18 cellular contexts compared by ENCODE assay signal in genomic region chr5:11050596-11051304, GRCh38.
A peak's percentile ranks its signal among the peaks of the same experiment; 100 is the strongest.
DNase-seq lines count a peak whose midpoint lies in the region; ATAC-seq and TF ChIP-seq lines count a peak whose summit lies in the region.
"Had no signal": no experiment of that assay in that cellular context is flagged by ENCODE, and none has a peak within 500 bp of the region (broad histone marks: within the 10 kb centered on the region; RNA-seq: fewer than 3 reads in every experiment).

No MANE protein-coding gene starts in this region.

- H3K27ac ChIP-seq in dorsolateral prefrontal cortex: peak overlapping the region in 47 of 59 donors; percentile 3 to 78 (median 58)
- H3K27ac ChIP-seq: BLaER1 treated with 17β-estradiol and CSF1 and Interleukin-3, amounts not matched to agents 10 nM and 100 nM; heart right ventricle had no signal

- no peak overlapping the region for H3K27ac Mint-ChIP-seq in T-helper 2 cell treated with Interferon-gamma antibody and Interleukin-4, amounts not matched to agents 5 μg/mL and 100 μg/mL, for 36 hours
- H3K27ac Mint-ChIP-seq: dendritic cell treated with granulocyte-macrophage colony-stimulating factor and Interleukin-4, amounts not matched to agents 40 ng/mL and 50 ng/mL, for 4 days; stimulated activated memory B cell treated with anti-CD40 and anti-IgM and Interleukin-4, amounts not matched to agents 10 μg/mL and 1 μg/mL and 100 μg/mL, for 72 hours; type B pancreatic cell had no signal

- no peaks in the 10 kb centered on the region for H3K9me3 Mint-ChIP-seq in T-helper 2 cell treated with Interferon-gamma antibody and Interleukin-4, amounts not matched to agents 5 μg/mL and 100 μg/mL, for 36 hours
- H3K9me3 Mint-ChIP-seq: dendritic cell treated with granulocyte-macrophage colony-stimulating factor and Interleukin-4, amounts not matched to agents 40 ng/mL and 50 ng/mL, for 4 days; stimulated activated memory B cell treated with anti-CD40 and anti-IgM and Interleukin-4, amounts not matched to agents 10 μg/mL and 1 μg/mL and 100 μg/mL, for 72 hours; type B pancreatic cell had no signal

- intact Hi-C loops in dorsolateral prefrontal cortex (cut with DNase I): loop anchor here in 1 of 2 donors (10.0 kb wide), 1 partner anchor 346 kb away; no protein-coding TSS in a partner anchor

- H3K4me3 ChIP-seq in dorsolateral prefrontal cortex: peak overlapping the region in 1 of 59 donors; percentile 9
- H3K4me3 ChIP-seq: BLaER1 treated with 17β-estradiol and CSF1 and Interleukin-3, amounts not matched to agents 10 nM and 100 nM; heart right ventricle had no signal

- H3K27me3 ChIP-seq in dorsolateral prefrontal cortex: no peaks in the 10 kb centered on the region
- H3K27me3 ChIP-seq: heart right ventricle had no signal

- no peaks in the 10 kb centered on the region for H3K27me3 Mint-ChIP-seq in T-helper 2 cell treated with Interferon-gamma antibody and Interleukin-4, amounts not matched to agents 5 μg/mL and 100 μg/mL, for 36 hours (ENCODE audit: low read depth)
- H3K27me3 Mint-ChIP-seq: stimulated activated memory B cell treated with anti-CD40 and anti-IgM and Interleukin-4, amounts not matched to agents 10 μg/mL and 1 μg/mL and 100 μg/mL, for 72 hours had no signal

- ATAC-seq in GM19467 (IDR thresholded peaks at IDR 0.05; ENCODE audit: unreplicated experiment): peak; percentile 39
- ATAC-seq: heart right ventricle; stimulated activated memory B cell treated with anti-CD40 and anti-IgM and Interleukin-4, amounts not matched to agents 10 μg/mL and 1 μg/mL and 100 μg/mL, for 72 hours had no signal

- H3K4me1 Mint-ChIP-seq in T-helper 2 cell treated with Interferon-gamma antibody and Interleukin-4, amounts not matched to agents 5 μg/mL and 100 μg/mL, for 36 hours (ENCODE audit: low read depth): no peaks in the 10 kb centered on the region
- H3K4me1 Mint-ChIP-seq: stimulated activated memory B cell treated with anti-CD40 and anti-IgM and Interleukin-4, amounts not matched to agents 10 μg/mL and 1 μg/mL and 100 μg/mL, for 72 hours had no signal

- no peak overlapping the region for H3K4me3 Mint-ChIP-seq in T-helper 2 cell treated with Interferon-gamma antibody and Interleukin-4, amounts not matched to agents 5 μg/mL and 100 μg/mL, for 36 hours
- H3K4me3 Mint-ChIP-seq: dendritic cell treated with granulocyte-macrophage colony-stimulating factor and Interleukin-4, amounts not matched to agents 40 ng/mL and 50 ng/mL, for 4 days; stimulated activated memory B cell treated with anti-CD40 and anti-IgM and Interleukin-4, amounts not matched to agents 10 μg/mL and 1 μg/mL and 100 μg/mL, for 72 hours; type B pancreatic cell had no signal

- TF ChIP-seq CTCF in dorsolateral prefrontal cortex (IDR thresholded peaks at IDR 0.05 in 54 of 56, conservative IDR thresholded peaks at IDR 0.05 in 2 of 56; ENCODE audit: low read depth in 1 of 56, partially characterized antibody in 56 of 56): peak in 16 of 56 donors; percentile 4 to 46 (median 26)

- peak; percentile 34 for DNase-seq in MV-4-11 (lab: John Stamatoyannopoulos, UW)
- DNase-seq in dorsolateral prefrontal cortex: no peak
- peak; percentile 66 for DNase-seq in pons (ENCODE audit: low spot score)
- no peak for DNase-seq in NCI-H1105 (lab: John Stamatoyannopoulos, UW)
- DNase-seq in RPMI8226: no peak
- DNase-seq in T-helper 2 cell treated with Interferon-gamma antibody and Interleukin-4, amounts not matched to agents 5 μg/mL and 100 μg/mL, for 36 hours (ENCODE audit: low spot score): no peak
- DNase-seq: activated naive CD4-positive, alpha-beta T cell treated with anti-CD3 and anti-CD28 coated beads, Interleukin-2, amount 50 U/mL, for 16 hours; activated T-cell treated with anti-CD3 and anti-CD28 coated beads for 4 hours; DMS79; H7; heart right ventricle; stimulated activated CD4-positive, alpha-beta T cell treated with anti-CD3 and anti-CD28 coated beads, Interleukin-12 subunit alpha, Interleukin-12 subunit beta, amount 100 ng/mL, for 4 hours; SW 1271 had no signal

- H3K36me3 Mint-ChIP-seq in T-helper 2 cell treated with Interferon-gamma antibody and Interleukin-4, amounts not matched to agents 5 μg/mL and 100 μg/mL, for 36 hours (ENCODE audit: low read depth): no peaks in the 10 kb centered on the region
- H3K36me3 Mint-ChIP-seq: stimulated activated memory B cell treated with anti-CD40 and anti-IgM and Interleukin-4, amounts not matched to agents 10 μg/mL and 1 μg/mL and 100 μg/mL, for 72 hours had no signal

Comparison
In these comparisons a context has a peak if more than half of its experiments do, and no peak if none do; other contexts are left out.
1. DNase-seq: peak in MV-4-11 (single experiment) and pons (single experiment); none in dorsolateral prefrontal cortex (0 of 10), NCI-H1105 (single experiment), RPMI8226 (single experiment) and T-helper 2 cell treated with Interferon-gamma antibody and Interleukin-4, amounts not matched to agents 5 μg/mL and 100 μg/mL, for 36 hours (single experiment).